In the genomic region with DNA sequence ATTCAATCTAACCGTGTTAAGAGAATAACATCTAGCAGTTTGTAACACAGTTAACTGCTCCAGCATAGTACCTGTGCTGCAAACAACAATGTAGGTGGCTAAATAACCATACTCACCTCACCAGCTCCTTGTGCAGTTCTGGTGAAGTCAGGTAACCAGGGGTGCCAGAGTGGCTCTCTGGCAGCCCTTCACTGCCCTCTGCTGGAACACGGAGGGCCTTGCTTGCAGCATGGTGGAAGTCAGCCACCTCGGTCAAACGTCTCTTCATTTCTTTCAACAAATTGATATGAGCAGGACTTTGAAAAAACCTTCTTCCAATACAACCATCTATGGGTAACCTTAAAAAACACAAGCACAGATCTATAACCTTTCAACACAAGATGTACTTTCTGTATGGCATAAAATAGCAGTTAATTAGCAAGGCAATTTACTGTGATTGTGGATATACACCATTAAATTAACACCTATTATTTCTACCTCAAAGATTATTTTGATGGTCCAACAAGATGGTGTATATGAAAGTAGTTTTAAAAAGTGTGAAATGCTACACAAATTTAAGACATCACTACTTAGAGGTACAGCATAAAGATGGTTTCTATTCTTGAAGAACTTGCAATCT, we compare ENCODE assay signal across 8 cellular contexts. TPM values are rescaled to one million over a fixed set of nuclear protein-coding genes. Genes with fewer than 3 reads are reported as not detected.
DNase-seq lines count a peak whose midpoint lies in the region; ATAC-seq and TF ChIP-seq lines count a peak whose summit lies in the region.

No MANE protein-coding gene starts in this region.

- H3K9me3 Mint-ChIP-seq in activated CD8-positive, alpha-beta T cell treated with anti-CD3 and anti-CD28 coated beads, Interleukin-2, amount 10 ng/mL, durations not matched to agents 7 days and 5 days (ENCODE audit: insufficient read depth), result no peaks in the 10 kb centered on the region
- H3K9me3 Mint-ChIP-seq in endothelial cell (ENCODE audit: unreplicated experiment) (no peaks in the 10 kb centered on the region), neural crest cell (no peaks in the 10 kb centered on the region)

- H3K9me3 ChIP-seq in stomach, result no peaks in the 10 kb centered on the region

- peaks cover 47% of the 10 kb centered on the region for H3K36me3 Mint-ChIP-seq in activated CD8-positive, alpha-beta T cell treated with anti-CD3 and anti-CD28 coated beads, Interleukin-2, amount 10 ng/mL, durations not matched to agents 7 days and 5 days (ENCODE audit: low read depth)
- H3K36me3 Mint-ChIP-seq in endothelial cell (ENCODE audit: low read depth, unreplicated experiment), result peaks cover 39% of the 10 kb centered on the region
- H3K36me3 Mint-ChIP-seq in neural crest cell (ENCODE audit: low read depth), result peaks cover 18% of the 10 kb centered on the region

- no peak overlapping the region for H3K27ac Mint-ChIP-seq in activated CD8-positive, alpha-beta T cell treated with anti-CD3 and anti-CD28 coated beads, Interleukin-2, amount 10 ng/mL, durations not matched to agents 7 days and 5 days
- H3K27ac Mint-ChIP-seq in endothelial cell (ENCODE audit: unreplicated experiment), result no peak overlapping the region
- H3K27ac Mint-ChIP-seq in neural crest cell (ENCODE audit: unreplicated experiment), result no peak overlapping the region

- intact Hi-C loops in stomach (cut with DNase I; ENCODE audit: low total_unique reads), result no loop called here

- H3K4me3 Mint-ChIP-seq in activated CD8-positive, alpha-beta T cell treated with anti-CD3 and anti-CD28 coated beads, Interleukin-2, amount 10 ng/mL, durations not matched to agents 7 days and 5 days, result no peak overlapping the region
- no peak overlapping the region for H3K4me3 Mint-ChIP-seq in endothelial cell (ENCODE audit: unreplicated experiment)
- no peak overlapping the region for H3K4me3 Mint-ChIP-seq in neural crest cell

- TF ChIP-seq EP300 in stomach (IDR thresholded peaks at IDR 0.05), result no peak

- no peaks in the 10 kb centered on the region for H3K27me3 Mint-ChIP-seq in activated CD8-positive, alpha-beta T cell treated with anti-CD3 and anti-CD28 coated beads, Interleukin-2, amount 10 ng/mL, durations not matched to agents 7 days and 5 days (ENCODE audit: low read depth)
- H3K27me3 Mint-ChIP-seq in endothelial cell (ENCODE audit: unreplicated experiment) (no peaks in the 10 kb centered on the region), neural crest cell (ENCODE audit: low read depth) (no peaks in the 10 kb centered on the region)

- H3K27me3 ChIP-seq in GM06990 (replicated peaks; ENCODE audit: control insufficient read depth, insufficient read depth, low read length) (no peaks in the 10 kb centered on the region), stomach (no peaks in the 10 kb centered on the region)

- H3K4me1 Mint-ChIP-seq in activated CD8-positive, alpha-beta T cell treated with anti-CD3 and anti-CD28 coated beads, Interleukin-2, amount 10 ng/mL, durations not matched to agents 7 days and 5 days (ENCODE audit: low read depth), result no peaks in the 10 kb centered on the region
- H3K4me1 Mint-ChIP-seq in endothelial cell (ENCODE audit: unreplicated experiment), result no peaks in the 10 kb centered on the region
- no peaks in the 10 kb centered on the region for H3K4me1 Mint-ChIP-seq in neural crest cell

- CTCF ChIA-PET in activated CD8-positive, alpha-beta T cell treated with anti-CD3 and anti-CD28 coated beads, Interleukin-2, amount 10 ng/mL, durations not matched to agents 7 days and 5 days (lab: Charles Lee), result interaction anchor here (0.6 to 4.0 kb wide), 24 partner anchors 8 to 289 kb away, joined by 3 to 63 read pairs (median 4); partner anchors contain the start of gene SLC14A1

- DNase-seq in GM06990 (ENCODE audit: extremely low read depth, insufficient read length) (peak; percentile 9), NCI-H2227 (lab: John Stamatoyannopoulos, UW; ENCODE audit: unreplicated experiment) (peak; percentile 64), endothelial cell (ENCODE audit: low spot score) (peak; percentile 70), neural crest cell (ENCODE audit: low read depth, low spot score) (peak; percentile 49), stomach (peak; percentile 59)
- DNase-seq in activated CD8-positive, alpha-beta T cell treated with anti-CD3 and anti-CD28 coated beads, Interleukin-2, amount 10 ng/mL, durations not matched to agents 7 days and 5 days, result peak; percentile 76

- 34 to 52% (median 42%) methylated on average over 4 of the region's 4 CpGs for WGBS in stomach, 5 donors

- ATAC-seq in HG02642 (IDR thresholded peaks at IDR 0.05; ENCODE audit: poor library complexity, unreplicated experiment) (peak; percentile 74), HG03432 (IDR thresholded peaks at IDR 0.05; ENCODE audit: unreplicated experiment) (no peak)
- ATAC-seq in activated CD8-positive, alpha-beta T cell treated with anti-CD3 and anti-CD28 coated beads, Interleukin-2, amount 10 ng/mL, durations not matched to agents 7 days and 5 days, result peak; percentile 87

- no peak overlapping the region for H3K4me3 ChIP-seq in GM06990 (replicated peaks; ENCODE audit: low read depth, low read length)
- H3K4me3 ChIP-seq in stomach, result no peak overlapping the region

- H3K4me1 ChIP-seq in stomach, result no peaks in the 10 kb centered on the region

- peaks cover 8% of the 10 kb centered on the region for H3K36me3 ChIP-seq in GM06990 (ENCODE audit: control insufficient read depth, insufficient read depth, low read length)
- peaks cover 42 to 100% (median 100%) of the 10 kb centered on the region in 4 donors for H3K36me3 ChIP-seq in stomach

- no peak for TF ChIP-seq POLR2A in stomach (IDR thresholded peaks at IDR 0.05)

- TF ChIP-seq CTCF in GM06990 (IDR thresholded peaks at IDR 0.05; ENCODE audit: insufficient read depth, low read length, poor library complexity, severe bottlenecking), result peak; percentile 87
- peak; percentile 71 for TF ChIP-seq CTCF in endothelial cell (IDR thresholded peaks at IDR 0.05; ENCODE audit: unreplicated experiment)
- peak; percentile 77 for TF ChIP-seq CTCF in neural crest cell (conservative IDR thresholded peaks at IDR 0.05)
- peak in 4 of 7 experiments; percentile 61 to 66 (median 64) for TF ChIP-seq CTCF in stomach (IDR thresholded peaks at IDR 0.05)

- no peak overlapping the region for H3K27ac ChIP-seq in stomach

- POLR2A ChIA-PET in activated CD8-positive, alpha-beta T cell treated with anti-CD3 and anti-CD28 coated beads, Interleukin-2, amount 10 ng/mL, durations not matched to agents 7 days and 5 days (lab: Charles Lee), result no interaction called here

RNA-seq across cellular contexts. Expression of gene EPG5, which starts 56.6 kb away (rescaled TPM):
- total RNA-seq in activated CD8-positive, alpha-beta T cell treated with anti-CD3 and anti-CD28 coated beads, Interleukin-2, amount 10 ng/mL, durations not matched to agents 7 days and 5 days, result 10 to 100 TPM; 23.1 to 23.9 TPM
- 26.1 TPM for total RNA-seq in endothelial cell (ENCODE audit: unreplicated experiment)
- 15.4 and 20.5 TPM in 2 replicates for total RNA-seq in neural crest cell
- total RNA-seq in stomach, result 10 to 100 TPM; 16.2 to 52.9 (median 22.6) TPM
- 1 to 10 TPM; 2.0 to 3.3 (median 2.9) TPM for polyA plus RNA-seq in stomach

Comparison
In these comparisons a context has a peak if more than half of its experiments do, and no peak if none do; other contexts are left out.
1. DNase-seq: peak in every context shown above with its lines; median percentile 76 in activated CD8-positive, alpha-beta T cell treated with anti-CD3 and anti-CD28 coated beads, Interleukin-2, amount 10 ng/mL, durations not matched to agents 7 days and 5 days; 70 in endothelial cell; 64 in NCI-H2227; 59 in stomach; 49 in neural crest cell; 9 in GM06990.